ENCODE assay signal across 8 cellular contexts in the genomic region with DNA sequence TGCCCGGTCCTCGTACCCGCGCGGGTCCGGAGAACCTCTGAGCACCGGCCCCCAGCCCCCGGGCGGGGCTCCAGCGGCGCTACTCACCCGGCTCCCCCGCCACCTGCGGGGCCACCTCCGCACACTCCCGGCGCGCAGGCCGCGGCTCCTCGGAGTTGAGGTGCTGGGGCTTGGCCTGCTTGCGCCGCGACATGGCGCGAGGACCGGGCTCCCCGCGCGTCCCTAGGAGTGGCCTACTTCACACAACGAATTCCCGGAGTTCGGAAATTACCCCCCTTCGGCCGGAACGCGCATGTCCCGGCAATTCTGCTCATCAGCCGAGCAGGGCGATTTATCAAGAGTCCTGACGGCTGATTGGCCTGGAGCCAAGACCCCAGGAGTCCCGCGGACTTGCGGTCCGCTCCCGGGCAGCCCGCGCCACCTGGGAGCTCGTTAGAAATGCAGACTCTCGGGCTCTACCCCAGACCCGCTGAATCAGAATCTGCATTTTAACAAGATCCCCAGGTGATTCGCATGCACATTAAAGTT.
DNase-seq lines count a peak whose midpoint lies in the region; ATAC-seq lines count a peak whose summit lies in the region.

No MANE protein-coding gene starts in this region.

- DNase-seq in activated CD8-positive, alpha-beta memory T cell treated with anti-CD3 and anti-CD28 coated beads, Interleukin-2, amount 50 U/mL, for 48 hours: peak; percentile 53
- no peak for DNase-seq in activated CD8-positive, alpha-beta memory T cell treated with anti-CD3 and anti-CD28 coated beads, Interleukin-2, amount 10 ng/mL, durations not matched to agents 7 days and 5 days
- DNase-seq in astrocyte of the hippocampus (ENCODE audit: low read depth, low spot score): peak; percentile 76
- peak in 1 of 2 donors; percentile 50 for DNase-seq in stimulated activated effector memory CD8-positive, alpha-beta T cell treated with anti-CD3 and anti-CD28 coated beads, Interleukin-12 subunit alpha, Interleukin-12 subunit beta, amount 100 ng/mL, for 72 hours (ENCODE audit: low spot score in 2 of 2)
- DNase-seq in NCI-H1417 (lab: John Stamatoyannopoulos, UW): no peak
- DNase-seq in C1 segment of cervical spinal cord (lab: John Stamatoyannopoulos, UW): no peak
- no peak for DNase-seq in NCI-H187 (lab: John Stamatoyannopoulos, UW)

- peaks cover 48% of the 10 kb centered on the region for H3K27me3 Mint-ChIP-seq in activated CD8-positive, alpha-beta memory T cell treated with anti-CD3 and anti-CD28 coated beads, Interleukin-2, amount 10 ng/mL, durations not matched to agents 7 days and 5 days

- peak overlapping the region; percentile 68 for H3K4me3 ChIP-seq in iPS-18c (ENCODE audit: insufficient read depth, low read depth, low read length)

- no peaks in the 10 kb centered on the region for H3K9me3 Mint-ChIP-seq in activated CD8-positive, alpha-beta memory T cell treated with anti-CD3 and anti-CD28 coated beads, Interleukin-2, amount 10 ng/mL, durations not matched to agents 7 days and 5 days (ENCODE audit: low read depth)
- no peaks in the 10 kb centered on the region for H3K9me3 Mint-ChIP-seq in stimulated activated effector memory CD8-positive, alpha-beta T cell treated with anti-CD3 and anti-CD28 coated beads, Interleukin-12 subunit alpha, Interleukin-12 subunit beta, amount 100 ng/mL, for 72 hours

- no peak overlapping the region for H3K27ac Mint-ChIP-seq in activated CD8-positive, alpha-beta memory T cell treated with anti-CD3 and anti-CD28 coated beads, Interleukin-2, amount 10 ng/mL, durations not matched to agents 7 days and 5 days
- no peak overlapping the region for H3K27ac Mint-ChIP-seq in stimulated activated effector memory CD8-positive, alpha-beta T cell treated with anti-CD3 and anti-CD28 coated beads, Interleukin-12 subunit alpha, Interleukin-12 subunit beta, amount 100 ng/mL, for 72 hours

- no peaks in the 10 kb centered on the region for H3K36me3 Mint-ChIP-seq in activated CD8-positive, alpha-beta memory T cell treated with anti-CD3 and anti-CD28 coated beads, Interleukin-2, amount 10 ng/mL, durations not matched to agents 7 days and 5 days
- no peaks in the 10 kb centered on the region for H3K36me3 Mint-ChIP-seq in stimulated activated effector memory CD8-positive, alpha-beta T cell treated with anti-CD3 and anti-CD28 coated beads, Interleukin-12 subunit alpha, Interleukin-12 subunit beta, amount 100 ng/mL, for 72 hours

- CTCF ChIA-PET in activated CD8-positive, alpha-beta memory T cell treated with anti-CD3 and anti-CD28 coated beads, Interleukin-2, amount 10 ng/mL, durations not matched to agents 7 days and 5 days (lab: Charles Lee): interaction anchor here (1.2 to 1.7 kb wide), 3 partner anchors 23 to 305 kb away, joined by 3 to 6 read pairs (median 3); no protein-coding TSS in a partner anchor

- H3K4me1 Mint-ChIP-seq in activated CD8-positive, alpha-beta memory T cell treated with anti-CD3 and anti-CD28 coated beads, Interleukin-2, amount 10 ng/mL, durations not matched to agents 7 days and 5 days: peaks cover 22% of the 10 kb centered on the region
- peaks cover 17% of the 10 kb centered on the region for H3K4me1 Mint-ChIP-seq in stimulated activated effector memory CD8-positive, alpha-beta T cell treated with anti-CD3 and anti-CD28 coated beads, Interleukin-12 subunit alpha, Interleukin-12 subunit beta, amount 100 ng/mL, for 72 hours

- H3K4me3 Mint-ChIP-seq in activated CD8-positive, alpha-beta memory T cell treated with anti-CD3 and anti-CD28 coated beads, Interleukin-2, amount 10 ng/mL, durations not matched to agents 7 days and 5 days: no peak overlapping the region
- peak overlapping the region; percentile 72 for H3K4me3 Mint-ChIP-seq in stimulated activated effector memory CD8-positive, alpha-beta T cell treated with anti-CD3 and anti-CD28 coated beads, Interleukin-12 subunit alpha, Interleukin-12 subunit beta, amount 100 ng/mL, for 72 hours

- no peak for ATAC-seq in activated CD8-positive, alpha-beta memory T cell treated with anti-CD3 and anti-CD28 coated beads, Interleukin-2, amount 10 ng/mL, durations not matched to agents 7 days and 5 days
- no peak for ATAC-seq in stimulated activated effector memory CD8-positive, alpha-beta T cell treated with anti-CD3 and anti-CD28 coated beads, Interleukin-12 subunit alpha, Interleukin-12 subunit beta, amount 100 ng/mL, for 72 hours

- no peaks in the 10 kb centered on the region for H3K9me3 ChIP-seq in iPS-18c (ENCODE audit: control insufficient read depth, insufficient read depth, low read length)

Comparison
In these comparisons a context has a peak if more than half of its experiments do, and no peak if none do; other contexts are left out.
1. DNase-seq: peak in activated CD8-positive, alpha-beta memory T cell treated with anti-CD3 and anti-CD28 coated beads, Interleukin-2, amount 50 U/mL, for 48 hours (single experiment) and astrocyte of the hippocampus (single experiment); none in activated CD8-positive, alpha-beta memory T cell treated with anti-CD3 and anti-CD28 coated beads, Interleukin-2, amount 10 ng/mL, durations not matched to agents 7 days and 5 days (single experiment), NCI-H1417 (0 of 3), C1 segment of cervical spinal cord (0 of 14) and NCI-H187 (0 of 2).